Comparison of ENCODE assay signal across 30 cellular contexts in the genomic region with DNA sequence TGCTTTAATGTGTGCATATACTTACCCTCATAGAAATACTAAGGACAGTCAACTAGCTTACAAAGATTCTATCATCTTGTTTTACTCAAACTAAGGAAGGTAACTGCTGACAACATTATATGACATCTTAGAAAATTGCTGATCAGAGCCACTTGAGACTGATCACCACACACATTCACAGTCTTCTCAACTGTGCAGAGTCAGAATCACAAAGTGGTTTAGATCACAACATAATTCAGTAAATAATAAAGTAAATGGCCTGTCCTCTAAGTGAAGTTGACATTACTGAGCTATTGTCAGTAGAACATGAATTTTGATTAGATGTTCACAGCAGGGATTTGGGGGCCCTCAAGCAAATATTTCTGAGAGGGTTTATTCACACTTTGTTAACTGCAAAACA. TPM values are rescaled to one million over a fixed set of nuclear protein-coding genes. Genes with fewer than 3 reads are reported as not detected.
"Had no signal": no experiment of that assay in that cellular context is flagged by ENCODE, and none has a peak within 500 bp of the region (broad histone marks: within the 10 kb centered on the region; RNA-seq: fewer than 3 reads in every experiment).

No MANE protein-coding gene starts in this region.

- H3K4me2 ChIP-seq: SK-N-SH had no signal

- FAIRE-seq: colon, TTC549 had no signal

- H3K27me3 ChIP-seq: brain microvascular endothelial cell, SJCRH30 had no signal

- ATAC-seq: activated CD4-positive, alpha-beta T cell treated with anti-CD3 and anti-CD28 coated beads for 36 hours; activated CD4-positive, CD25-positive, alpha-beta regulatory T cell treated with anti-CD3 and anti-CD28 coated beads, Interleukin-2, amount 50 U/mL, for 24 hours; activated naive CD8-positive, alpha-beta T cell treated with anti-CD3 and anti-CD28 coated beads, Interleukin-2, amount 50 U/mL, for 24 hours; Panc1 had no signal

- H3K9ac ChIP-seq: SK-N-SH had no signal

- H3K4me1 ChIP-seq: SJCRH30 had no signal

- H3K27ac ChIP-seq: brain microvascular endothelial cell, SJCRH30 had no signal

- DNase-seq: activated CD4-positive, alpha-beta memory T cell treated with anti-CD3 and anti-CD28 coated beads for 36 hours; activated CD4-positive, alpha-beta T cell treated with anti-CD3 and anti-CD28 coated beads for 36 hours; activated CD4-positive, alpha-beta T cell treated with anti-CD3 and anti-CD28 coated beads, Interleukin-2, amount 10 ng/mL, durations not matched to agents 7 days and 5 days; activated CD8-positive, alpha-beta memory T cell treated with anti-CD3 and anti-CD28 coated beads, Interleukin-2, amount 50 U/mL, for 4 hours; activated effector memory CD4-positive, alpha-beta T cell treated with Interleukin-2 at 50 U/mL for 16 hours; activated naive CD4-positive, alpha-beta T cell treated with anti-CD3 and anti-CD28 coated beads, Interleukin-2, amount 10 ng/mL, durations not matched to agents 7 days and 5 days; activated naive CD8-positive, alpha-beta T cell treated with anti-CD3 and anti-CD28 coated beads, Interleukin-2, amount 50 U/mL, for 24 hours; activated T-cell treated with anti-CD3 and anti-CD28 coated beads, Interleukin-2, amount 50 U/mL, for 48 hours; anterior cingulate cortex; brain microvascular endothelial cell; central memory CD4-positive, alpha-beta T cell; Karpas-422; KBM-7; NCI-H1105; NCI-H1417 treated with DMSO at 0.1 percent for 48 hours; NCI-H1694 treated with DMSO at 0.1 percent for 48 hours; NCI-H2029; NCI-H2171 treated with DMSO at 0.1 percent for 48 hours; NCI-H345; NCI-H510A; NCI-H526; SHP77; SJCRH30; SK-N-SH had no signal

- H3K4me3 ChIP-seq: SJCRH30 had no signal

- H3K36me3 ChIP-seq: brain microvascular endothelial cell, SJCRH30 had no signal

- H3K9me3 ChIP-seq: SJCRH30, SK-N-SH had no signal

RNA-seq across cellular contexts. Expression of gene NOL4, which starts 28.5 kb away (rescaled TPM):
- total RNA-seq: activated CD4-positive, alpha-beta memory T cell treated with anti-CD3 and anti-CD28 coated beads for 36 hours; activated CD4-positive, alpha-beta T cell treated with anti-CD3 and anti-CD28 coated beads for 36 hours; activated CD4-positive, alpha-beta T cell treated with anti-CD3 and anti-CD28 coated beads, Interleukin-2, amount 10 ng/mL, durations not matched to agents 7 days and 5 days; MCF 10A; RPMI7951 had no signal
